In genomic region chr4:98318521-98318920, GRCh38 we compare ENCODE assay signal across 1 cellular context.
TF ChIP-seq lines count a peak whose summit lies in the region.

No MANE protein-coding gene starts in this region.

TF ChIP-seq in HepG2, 621 proteins besides CTCF, POLR2A, EP300 and RAD21 (continued from another document and continues in another):
- TF ChIP-seq, protein P1, sequence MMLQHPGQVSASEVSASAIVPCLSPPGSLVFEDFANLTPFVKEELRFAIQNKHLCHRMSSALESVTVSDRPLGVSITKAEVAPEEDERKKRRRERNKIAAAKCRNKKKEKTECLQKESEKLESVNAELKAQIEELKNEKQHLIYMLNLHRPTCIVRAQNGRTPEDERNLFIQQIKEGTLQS (CRISPR knock-in tag; IDR thresholded peaks at IDR 0.05), result 0 out of 2 replicates have a peak, but pooled peaks have one; percentile 33
- TF ChIP-seq HNF4A (CRISPR knock-in tag; IDR thresholded peaks at IDR 0.05) (peak; percentile 62), JUN (CRISPR knock-in tag; IDR thresholded peaks at IDR 0.05) (peak; percentile 58; the same call in 1 of the 2 replicates), ZNF333 (CRISPR knock-in tag; IDR thresholded peaks at IDR 0.05; ENCODE audit: borderline replicate concordance) (no peak), HMGA1 (CRISPR knock-in tag; conservative IDR thresholded peaks at IDR 0.05) (no peak), MATR3 (CRISPR knock-in tag; IDR thresholded peaks at IDR 0.05) (no peak), ZNF280B (CRISPR knock-in tag; IDR thresholded peaks at IDR 0.05; ENCODE audit: borderline replicate concordance) (no peak), ZBTB8A (CRISPR knock-in tag; IDR thresholded peaks at IDR 0.05; ENCODE audit: borderline replicate concordance, low read depth) (no peak), ZSCAN21 (CRISPR knock-in tag; IDR thresholded peaks at IDR 0.05; ENCODE audit: borderline replicate concordance) (no peak), MBNL3 (CRISPR knock-in tag; conservative IDR thresholded peaks at IDR 0.05) (no peak), HDAC2 (CRISPR knock-in tag; IDR thresholded peaks at IDR 0.05) (no peak), SP2 (CRISPR knock-in tag; IDR thresholded peaks at IDR 0.05) (no peak), STAT5B (CRISPR knock-in tag; IDR thresholded peaks at IDR 0.05) (no peak), ZSCAN30 (CRISPR knock-in tag; IDR thresholded peaks at IDR 0.05) (no peak), FOXM1 (CRISPR knock-in tag; IDR thresholded peaks at IDR 0.05) (no peak), AHDC1 (CRISPR knock-in tag; IDR thresholded peaks at IDR 0.05; ENCODE audit: borderline replicate concordance) (no peak), SETDB1 (CRISPR knock-in tag; IDR thresholded peaks at IDR 0.05; ENCODE audit: borderline replicate concordance) (no peak), ZEB1 (IDR thresholded peaks at IDR 0.05; ENCODE audit: insufficient replicate concordance, low read depth) (peak; percentile 52), MTA3 (CRISPR knock-in tag; IDR thresholded peaks at IDR 0.05) (no peak), NPAS2 (CRISPR knock-in tag; IDR thresholded peaks at IDR 0.05; ENCODE audit: borderline replicate concordance) (no peak), ZBTB46 (CRISPR knock-in tag; IDR thresholded peaks at IDR 0.05; ENCODE audit: borderline replicate concordance) (no peak), KLF11 (CRISPR knock-in tag; IDR thresholded peaks at IDR 0.05) (no peak), MLLT10 (CRISPR knock-in tag; IDR thresholded peaks at IDR 0.05) (no peak)
- TF ChIP-seq, protein P2, sequence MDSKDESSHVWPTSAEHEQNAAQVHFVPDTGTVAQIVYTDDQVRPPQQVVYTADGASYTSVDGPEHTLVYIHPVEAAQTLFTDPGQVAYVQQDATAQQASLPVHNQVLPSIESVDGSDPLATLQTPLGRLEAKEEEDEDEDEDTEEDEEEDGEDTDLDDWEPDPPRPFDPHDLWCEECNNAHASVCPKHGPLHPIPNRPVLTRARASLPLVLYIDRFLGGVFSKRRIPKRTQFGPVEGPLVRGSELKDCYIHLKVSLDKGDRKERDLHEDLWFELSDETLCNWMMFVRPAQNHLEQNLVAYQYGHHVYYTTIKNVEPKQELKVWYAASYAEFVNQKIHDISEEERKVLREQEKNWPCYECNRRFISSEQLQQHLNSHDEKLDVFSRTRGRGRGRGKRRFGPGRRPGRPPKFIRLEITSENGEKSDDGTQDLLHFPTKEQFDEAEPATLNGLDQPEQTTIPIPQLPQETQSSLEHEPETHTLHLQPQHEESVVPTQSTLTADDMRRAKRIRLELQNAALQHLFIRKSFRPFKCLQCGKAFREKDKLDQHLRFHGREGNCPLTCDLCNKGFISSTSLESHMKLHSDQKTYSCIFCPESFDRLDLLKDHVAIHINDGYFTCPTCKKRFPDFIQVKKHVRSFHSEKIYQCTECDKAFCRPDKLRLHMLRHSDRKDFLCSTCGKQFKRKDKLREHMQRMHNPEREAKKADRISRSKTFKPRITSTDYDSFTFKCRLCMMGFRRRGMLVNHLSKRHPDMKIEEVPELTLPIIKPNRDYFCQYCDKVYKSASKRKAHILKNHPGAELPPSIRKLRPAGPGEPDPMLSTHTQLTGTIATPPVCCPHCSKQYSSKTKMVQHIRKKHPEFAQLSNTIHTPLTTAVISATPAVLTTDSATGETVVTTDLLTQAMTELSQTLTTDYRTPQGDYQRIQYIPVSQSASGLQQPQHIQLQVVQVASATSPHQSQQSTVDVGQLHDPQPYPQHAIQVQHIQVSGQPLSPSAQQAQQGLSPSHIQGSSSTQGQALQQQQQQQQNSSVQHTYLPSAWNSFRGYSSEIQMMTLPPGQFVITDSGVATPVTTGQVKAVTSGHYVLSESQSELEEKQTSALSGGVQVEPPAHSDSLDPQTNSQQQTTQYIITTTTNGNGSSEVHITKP (CRISPR knock-in tag; IDR thresholded peaks at IDR 0.05; ENCODE audit: low read depth), result no peak
- TF ChIP-seq, protein P3, sequence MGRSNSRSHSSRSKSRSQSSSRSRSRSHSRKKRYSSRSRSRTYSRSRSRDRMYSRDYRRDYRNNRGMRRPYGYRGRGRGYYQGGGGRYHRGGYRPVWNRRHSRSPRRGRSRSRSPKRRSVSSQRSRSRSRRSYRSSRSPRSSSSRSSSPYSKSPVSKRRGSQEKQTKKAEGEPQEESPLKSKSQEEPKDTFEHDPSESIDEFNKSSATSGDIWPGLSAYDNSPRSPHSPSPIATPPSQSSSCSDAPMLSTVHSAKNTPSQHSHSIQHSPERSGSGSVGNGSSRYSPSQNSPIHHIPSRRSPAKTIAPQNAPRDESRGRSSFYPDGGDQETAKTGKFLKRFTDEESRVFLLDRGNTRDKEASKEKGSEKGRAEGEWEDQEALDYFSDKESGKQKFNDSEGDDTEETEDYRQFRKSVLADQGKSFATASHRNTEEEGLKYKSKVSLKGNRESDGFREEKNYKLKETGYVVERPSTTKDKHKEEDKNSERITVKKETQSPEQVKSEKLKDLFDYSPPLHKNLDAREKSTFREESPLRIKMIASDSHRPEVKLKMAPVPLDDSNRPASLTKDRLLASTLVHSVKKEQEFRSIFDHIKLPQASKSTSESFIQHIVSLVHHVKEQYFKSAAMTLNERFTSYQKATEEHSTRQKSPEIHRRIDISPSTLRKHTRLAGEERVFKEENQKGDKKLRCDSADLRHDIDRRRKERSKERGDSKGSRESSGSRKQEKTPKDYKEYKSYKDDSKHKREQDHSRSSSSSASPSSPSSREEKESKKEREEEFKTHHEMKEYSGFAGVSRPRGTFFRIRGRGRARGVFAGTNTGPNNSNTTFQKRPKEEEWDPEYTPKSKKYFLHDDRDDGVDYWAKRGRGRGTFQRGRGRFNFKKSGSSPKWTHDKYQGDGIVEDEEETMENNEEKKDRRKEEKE (IDR thresholded peaks at IDR 0.05), result no peak
- TF ChIP-seq, protein P4, sequence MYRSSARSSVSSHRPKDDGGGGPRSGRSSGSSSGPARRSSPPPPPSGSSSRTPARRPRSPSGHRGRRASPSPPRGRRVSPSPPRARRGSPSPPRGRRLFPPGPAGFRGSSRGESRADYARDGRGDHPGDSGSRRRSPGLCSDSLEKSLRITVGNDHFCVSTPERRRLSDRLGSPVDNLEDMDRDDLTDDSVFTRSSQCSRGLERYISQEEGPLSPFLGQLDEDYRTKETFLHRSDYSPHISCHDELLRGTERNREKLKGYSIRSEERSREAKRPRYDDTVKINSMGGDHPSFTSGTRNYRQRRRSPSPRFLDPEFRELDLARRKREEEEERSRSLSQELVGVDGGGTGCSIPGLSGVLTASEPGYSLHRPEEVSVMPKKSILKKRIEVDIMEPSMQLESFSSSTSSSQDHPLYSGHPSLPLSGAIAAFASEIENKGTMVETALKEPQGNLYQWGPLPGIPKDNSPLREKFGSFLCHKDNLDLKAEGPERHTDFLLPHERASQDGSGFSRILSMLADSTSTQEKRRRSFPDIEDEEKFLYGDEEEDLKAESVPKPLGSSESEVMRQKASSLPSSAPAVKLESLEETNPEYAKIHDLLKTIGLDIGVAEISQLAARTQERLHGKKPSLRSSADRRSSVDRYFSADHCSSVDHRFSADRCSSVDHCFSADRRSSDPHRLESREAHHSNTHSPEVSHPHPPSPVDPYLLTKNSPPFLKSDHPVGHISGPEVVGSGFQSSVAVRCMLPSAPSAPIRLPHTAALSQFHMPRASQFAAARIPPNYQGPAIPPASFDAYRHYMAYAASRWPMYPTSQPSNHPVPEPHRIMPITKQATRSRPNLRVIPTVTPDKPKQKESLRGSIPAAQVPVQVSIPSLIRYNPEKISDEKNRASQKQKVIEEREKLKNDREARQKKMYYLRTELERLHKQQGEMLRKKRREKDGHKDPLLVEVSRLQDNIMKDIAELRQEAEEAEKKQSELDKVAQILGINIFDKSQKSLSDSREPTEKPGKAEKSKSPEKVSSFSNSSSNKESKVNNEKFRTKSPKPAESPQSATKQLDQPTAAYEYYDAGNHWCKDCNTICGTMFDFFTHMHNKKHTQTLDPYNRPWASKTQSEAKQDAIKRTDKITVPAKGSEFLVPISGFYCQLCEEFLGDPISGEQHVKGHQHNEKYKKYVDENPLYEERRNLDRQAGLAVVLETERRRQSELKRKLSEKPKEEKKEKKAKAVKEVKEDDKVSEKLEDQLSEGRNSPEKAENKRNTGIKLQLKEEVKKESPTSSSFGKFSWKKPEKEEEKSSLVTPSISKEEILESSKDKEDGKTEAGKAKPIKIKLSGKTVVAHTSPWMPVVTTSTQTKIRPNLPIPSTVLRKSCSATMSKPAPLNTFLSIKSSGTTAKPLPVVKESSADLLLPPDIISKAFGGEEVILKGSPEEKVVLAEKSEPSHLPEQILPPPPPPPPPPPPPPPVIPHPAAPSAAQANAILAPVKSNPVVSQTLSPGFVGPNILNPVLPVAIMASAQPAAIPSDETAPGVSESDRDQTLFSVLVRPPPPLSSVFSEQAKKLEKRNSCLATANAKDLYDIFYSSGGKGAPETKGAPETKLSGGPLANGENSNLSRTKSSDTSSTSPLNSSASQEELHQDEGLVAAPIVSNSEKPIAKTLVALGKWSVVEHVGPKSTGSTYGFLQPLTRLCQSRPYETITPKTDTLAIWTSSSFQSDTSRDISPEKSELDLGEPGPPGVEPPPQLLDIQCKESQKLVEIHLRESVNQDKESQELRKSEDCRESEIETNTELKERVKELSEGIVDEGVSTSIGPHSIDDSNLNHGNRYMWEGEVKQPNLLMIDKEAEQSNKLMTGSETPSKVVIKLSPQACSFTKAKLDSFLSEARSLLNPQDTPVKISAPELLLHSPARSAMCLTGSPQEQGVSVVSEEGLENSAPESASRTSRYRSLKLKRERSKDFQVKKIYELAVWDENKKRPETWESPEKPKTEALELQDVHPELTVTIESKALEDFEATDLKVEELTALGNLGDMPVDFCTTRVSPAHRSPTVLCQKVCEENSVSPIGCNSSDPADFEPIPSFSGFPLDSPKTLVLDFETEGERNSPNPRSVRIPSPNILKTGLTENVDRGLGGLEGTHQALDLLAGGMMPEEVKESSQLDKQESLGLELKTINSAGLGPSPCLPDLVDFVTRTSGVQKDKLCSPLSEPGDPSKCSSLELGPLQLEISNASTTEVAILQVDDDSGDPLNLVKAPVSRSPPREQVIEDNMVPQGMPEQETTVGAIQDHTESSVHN (CRISPR knock-in tag; IDR thresholded peaks at IDR 0.05), result no peak
- TF ChIP-seq, protein P5, sequence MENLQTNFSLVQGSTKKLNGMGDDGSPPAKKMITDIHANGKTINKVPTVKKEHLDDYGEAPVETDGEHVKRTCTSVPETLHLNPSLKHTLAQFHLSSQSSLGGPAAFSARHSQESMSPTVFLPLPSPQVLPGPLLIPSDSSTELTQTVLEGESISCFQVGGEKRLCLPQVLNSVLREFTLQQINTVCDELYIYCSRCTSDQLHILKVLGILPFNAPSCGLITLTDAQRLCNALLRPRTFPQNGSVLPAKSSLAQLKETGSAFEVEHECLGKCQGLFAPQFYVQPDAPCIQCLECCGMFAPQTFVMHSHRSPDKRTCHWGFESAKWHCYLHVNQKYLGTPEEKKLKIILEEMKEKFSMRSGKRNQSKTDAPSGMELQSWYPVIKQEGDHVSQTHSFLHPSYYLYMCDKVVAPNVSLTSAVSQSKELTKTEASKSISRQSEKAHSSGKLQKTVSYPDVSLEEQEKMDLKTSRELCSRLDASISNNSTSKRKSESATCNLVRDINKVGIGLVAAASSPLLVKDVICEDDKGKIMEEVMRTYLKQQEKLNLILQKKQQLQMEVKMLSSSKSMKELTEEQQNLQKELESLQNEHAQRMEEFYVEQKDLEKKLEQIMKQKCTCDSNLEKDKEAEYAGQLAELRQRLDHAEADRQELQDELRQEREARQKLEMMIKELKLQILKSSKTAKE (CRISPR knock-in tag; IDR thresholded peaks at IDR 0.05; ENCODE audit: borderline replicate concordance), result no peak
